In the genomic region with DNA sequence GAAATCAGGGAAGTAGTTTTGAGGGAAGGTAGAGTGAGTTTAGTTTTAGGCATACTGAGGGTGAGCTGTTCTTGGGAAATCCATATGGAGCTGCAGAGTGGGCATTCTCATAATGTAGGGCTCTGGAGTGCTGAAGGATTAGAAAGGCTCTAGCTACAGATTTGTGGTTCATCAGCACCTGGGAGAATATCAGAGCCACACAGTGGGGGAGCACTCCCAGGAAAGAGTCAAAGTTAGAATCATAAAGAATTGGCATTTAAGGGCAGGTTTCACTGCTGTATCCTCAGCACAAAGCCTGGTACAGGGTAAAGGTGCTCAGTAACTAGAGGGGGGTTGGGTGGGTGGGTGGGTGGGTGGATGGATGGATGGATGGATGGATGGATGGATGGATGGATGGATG, we compare ENCODE assay signal across 2 cellular contexts.
TF ChIP-seq lines count a peak whose summit lies in the region.

No MANE protein-coding gene starts in this region.

TF ChIP-seq in GM23338, 12 proteins besides CTCF, POLR2A, EP300 and RAD21 (continued from another document):
- TF ChIP-seq, protein P1, sequence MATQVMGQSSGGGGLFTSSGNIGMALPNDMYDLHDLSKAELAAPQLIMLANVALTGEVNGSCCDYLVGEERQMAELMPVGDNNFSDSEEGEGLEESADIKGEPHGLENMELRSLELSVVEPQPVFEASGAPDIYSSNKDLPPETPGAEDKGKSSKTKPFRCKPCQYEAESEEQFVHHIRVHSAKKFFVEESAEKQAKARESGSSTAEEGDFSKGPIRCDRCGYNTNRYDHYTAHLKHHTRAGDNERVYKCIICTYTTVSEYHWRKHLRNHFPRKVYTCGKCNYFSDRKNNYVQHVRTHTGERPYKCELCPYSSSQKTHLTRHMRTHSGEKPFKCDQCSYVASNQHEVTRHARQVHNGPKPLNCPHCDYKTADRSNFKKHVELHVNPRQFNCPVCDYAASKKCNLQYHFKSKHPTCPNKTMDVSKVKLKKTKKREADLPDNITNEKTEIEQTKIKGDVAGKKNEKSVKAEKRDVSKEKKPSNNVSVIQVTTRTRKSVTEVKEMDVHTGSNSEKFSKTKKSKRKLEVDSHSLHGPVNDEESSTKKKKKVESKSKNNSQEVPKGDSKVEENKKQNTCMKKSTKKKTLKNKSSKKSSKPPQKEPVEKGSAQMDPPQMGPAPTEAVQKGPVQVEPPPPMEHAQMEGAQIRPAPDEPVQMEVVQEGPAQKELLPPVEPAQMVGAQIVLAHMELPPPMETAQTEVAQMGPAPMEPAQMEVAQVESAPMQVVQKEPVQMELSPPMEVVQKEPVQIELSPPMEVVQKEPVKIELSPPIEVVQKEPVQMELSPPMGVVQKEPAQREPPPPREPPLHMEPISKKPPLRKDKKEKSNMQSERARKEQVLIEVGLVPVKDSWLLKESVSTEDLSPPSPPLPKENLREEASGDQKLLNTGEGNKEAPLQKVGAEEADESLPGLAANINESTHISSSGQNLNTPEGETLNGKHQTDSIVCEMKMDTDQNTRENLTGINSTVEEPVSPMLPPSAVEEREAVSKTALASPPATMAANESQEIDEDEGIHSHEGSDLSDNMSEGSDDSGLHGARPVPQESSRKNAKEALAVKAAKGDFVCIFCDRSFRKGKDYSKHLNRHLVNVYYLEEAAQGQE (IDR thresholded peaks at IDR 0.05; ENCODE audit: unreplicated experiment) = no peak
- TF ChIP-seq, protein P2, sequence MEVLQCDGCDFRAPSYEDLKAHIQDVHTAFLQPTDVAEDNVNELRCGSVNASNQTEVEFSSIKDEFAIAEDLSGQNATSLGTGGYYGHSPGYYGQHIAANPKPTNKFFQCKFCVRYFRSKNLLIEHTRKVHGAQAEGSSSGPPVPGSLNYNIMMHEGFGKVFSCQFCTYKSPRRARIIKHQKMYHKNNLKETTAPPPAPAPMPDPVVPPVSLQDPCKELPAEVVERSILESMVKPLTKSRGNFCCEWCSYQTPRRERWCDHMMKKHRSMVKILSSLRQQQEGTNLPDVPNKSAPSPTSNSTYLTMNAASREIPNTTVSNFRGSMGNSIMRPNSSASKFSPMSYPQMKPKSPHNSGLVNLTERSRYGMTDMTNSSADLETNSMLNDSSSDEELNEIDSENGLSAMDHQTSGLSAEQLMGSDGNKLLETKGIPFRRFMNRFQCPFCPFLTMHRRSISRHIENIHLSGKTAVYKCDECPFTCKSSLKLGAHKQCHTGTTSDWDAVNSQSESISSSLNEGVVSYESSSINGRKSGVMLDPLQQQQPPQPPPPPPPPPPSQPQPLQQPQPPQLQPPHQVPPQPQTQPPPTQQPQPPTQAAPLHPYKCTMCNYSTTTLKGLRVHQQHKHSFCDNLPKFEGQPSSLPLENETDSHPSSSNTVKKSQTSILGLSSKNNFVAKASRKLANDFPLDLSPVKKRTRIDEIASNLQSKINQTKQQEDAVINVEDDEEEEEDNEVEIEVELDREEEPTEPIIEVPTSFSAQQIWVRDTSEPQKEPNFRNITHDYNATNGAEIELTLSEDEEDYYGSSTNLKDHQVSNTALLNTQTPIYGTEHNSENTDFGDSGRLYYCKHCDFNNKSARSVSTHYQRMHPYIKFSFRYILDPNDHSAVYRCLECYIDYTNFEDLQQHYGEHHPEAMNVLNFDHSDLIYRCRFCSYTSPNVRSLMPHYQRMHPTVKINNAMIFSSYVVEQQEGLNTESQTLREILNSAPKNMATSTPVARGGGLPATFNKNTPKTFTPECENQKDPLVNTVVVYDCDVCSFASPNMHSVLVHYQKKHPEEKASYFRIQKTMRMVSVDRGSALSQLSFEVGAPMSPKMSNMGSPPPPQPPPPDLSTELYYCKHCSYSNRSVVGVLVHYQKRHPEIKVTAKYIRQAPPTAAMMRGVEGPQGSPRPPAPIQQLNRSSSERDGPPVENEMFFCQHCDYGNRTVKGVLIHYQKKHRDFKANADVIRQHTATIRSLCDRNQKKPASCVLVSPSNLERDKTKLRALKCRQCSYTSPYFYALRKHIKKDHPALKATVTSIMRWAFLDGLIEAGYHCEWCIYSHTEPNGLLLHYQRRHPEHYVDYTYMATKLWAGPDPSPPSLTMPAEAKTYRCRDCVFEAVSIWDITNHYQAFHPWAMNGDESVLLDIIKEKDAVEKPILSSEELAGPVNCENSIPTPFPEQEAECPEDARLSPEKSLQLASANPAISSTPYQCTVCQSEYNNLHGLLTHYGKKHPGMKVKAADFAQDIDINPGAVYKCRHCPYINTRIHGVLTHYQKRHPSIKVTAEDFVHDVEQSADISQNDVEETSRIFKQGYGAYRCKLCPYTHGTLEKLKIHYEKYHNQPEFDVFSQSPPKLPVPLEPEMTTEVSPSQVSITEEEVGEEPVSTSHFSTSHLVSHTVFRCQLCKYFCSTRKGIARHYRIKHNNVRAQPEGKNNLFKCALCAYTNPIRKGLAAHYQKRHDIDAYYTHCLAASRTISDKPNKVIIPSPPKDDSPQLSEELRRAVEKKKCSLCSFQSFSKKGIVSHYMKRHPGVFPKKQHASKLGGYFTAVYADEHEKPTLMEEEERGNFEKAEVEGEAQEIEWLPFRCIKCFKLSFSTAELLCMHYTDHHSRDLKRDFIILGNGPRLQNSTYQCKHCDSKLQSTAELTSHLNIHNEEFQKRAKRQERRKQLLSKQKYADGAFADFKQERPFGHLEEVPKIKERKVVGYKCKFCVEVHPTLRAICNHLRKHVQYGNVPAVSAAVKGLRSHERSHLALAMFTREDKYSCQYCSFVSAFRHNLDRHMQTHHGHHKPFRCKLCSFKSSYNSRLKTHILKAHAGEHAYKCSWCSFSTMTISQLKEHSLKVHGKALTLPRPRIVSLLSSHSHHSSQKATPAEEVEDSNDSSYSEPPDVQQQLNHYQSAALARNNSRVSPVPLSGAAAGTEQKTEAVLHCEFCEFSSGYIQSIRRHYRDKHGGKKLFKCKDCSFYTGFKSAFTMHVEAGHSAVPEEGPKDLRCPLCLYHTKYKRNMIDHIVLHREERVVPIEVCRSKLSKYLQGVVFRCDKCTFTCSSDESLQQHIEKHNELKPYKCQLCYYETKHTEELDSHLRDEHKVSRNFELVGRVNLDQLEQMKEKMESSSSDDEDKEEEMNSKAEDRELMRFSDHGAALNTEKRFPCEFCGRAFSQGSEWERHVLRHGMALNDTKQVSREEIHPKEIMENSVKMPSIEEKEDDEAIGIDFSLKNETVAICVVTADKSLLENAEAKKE (CRISPR knock-in tag; IDR thresholded peaks at IDR 0.05) = no peak
- TF ChIP-seq NANOG (IDR thresholded peaks at IDR 0.05; ENCODE audit: borderline replicate concordance) (no peak), STAT1 (IDR thresholded peaks at IDR 0.05; ENCODE audit: unreplicated experiment) (no peak)
TF ChIP-seq in GM23338: peak in this region for 0.

TF ChIP-seq in WTC11, 78 proteins besides CTCF, POLR2A, EP300 and RAD21:
- TF ChIP-seq, protein P3, sequence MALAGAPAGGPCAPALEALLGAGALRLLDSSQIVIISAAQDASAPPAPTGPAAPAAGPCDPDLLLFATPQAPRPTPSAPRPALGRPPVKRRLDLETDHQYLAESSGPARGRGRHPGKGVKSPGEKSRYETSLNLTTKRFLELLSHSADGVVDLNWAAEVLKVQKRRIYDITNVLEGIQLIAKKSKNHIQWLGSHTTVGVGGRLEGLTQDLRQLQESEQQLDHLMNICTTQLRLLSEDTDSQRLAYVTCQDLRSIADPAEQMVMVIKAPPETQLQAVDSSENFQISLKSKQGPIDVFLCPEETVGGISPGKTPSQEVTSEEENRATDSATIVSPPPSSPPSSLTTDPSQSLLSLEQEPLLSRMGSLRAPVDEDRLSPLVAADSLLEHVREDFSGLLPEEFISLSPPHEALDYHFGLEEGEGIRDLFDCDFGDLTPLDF (CRISPR knock-in tag; IDR thresholded peaks at IDR 0.05) = no peak
- TF ChIP-seq IRF2 (CRISPR knock-in tag; IDR thresholded peaks at IDR 0.05; ENCODE audit: borderline replicate concordance, low read depth) = no peak
- TF ChIP-seq, protein P4, sequence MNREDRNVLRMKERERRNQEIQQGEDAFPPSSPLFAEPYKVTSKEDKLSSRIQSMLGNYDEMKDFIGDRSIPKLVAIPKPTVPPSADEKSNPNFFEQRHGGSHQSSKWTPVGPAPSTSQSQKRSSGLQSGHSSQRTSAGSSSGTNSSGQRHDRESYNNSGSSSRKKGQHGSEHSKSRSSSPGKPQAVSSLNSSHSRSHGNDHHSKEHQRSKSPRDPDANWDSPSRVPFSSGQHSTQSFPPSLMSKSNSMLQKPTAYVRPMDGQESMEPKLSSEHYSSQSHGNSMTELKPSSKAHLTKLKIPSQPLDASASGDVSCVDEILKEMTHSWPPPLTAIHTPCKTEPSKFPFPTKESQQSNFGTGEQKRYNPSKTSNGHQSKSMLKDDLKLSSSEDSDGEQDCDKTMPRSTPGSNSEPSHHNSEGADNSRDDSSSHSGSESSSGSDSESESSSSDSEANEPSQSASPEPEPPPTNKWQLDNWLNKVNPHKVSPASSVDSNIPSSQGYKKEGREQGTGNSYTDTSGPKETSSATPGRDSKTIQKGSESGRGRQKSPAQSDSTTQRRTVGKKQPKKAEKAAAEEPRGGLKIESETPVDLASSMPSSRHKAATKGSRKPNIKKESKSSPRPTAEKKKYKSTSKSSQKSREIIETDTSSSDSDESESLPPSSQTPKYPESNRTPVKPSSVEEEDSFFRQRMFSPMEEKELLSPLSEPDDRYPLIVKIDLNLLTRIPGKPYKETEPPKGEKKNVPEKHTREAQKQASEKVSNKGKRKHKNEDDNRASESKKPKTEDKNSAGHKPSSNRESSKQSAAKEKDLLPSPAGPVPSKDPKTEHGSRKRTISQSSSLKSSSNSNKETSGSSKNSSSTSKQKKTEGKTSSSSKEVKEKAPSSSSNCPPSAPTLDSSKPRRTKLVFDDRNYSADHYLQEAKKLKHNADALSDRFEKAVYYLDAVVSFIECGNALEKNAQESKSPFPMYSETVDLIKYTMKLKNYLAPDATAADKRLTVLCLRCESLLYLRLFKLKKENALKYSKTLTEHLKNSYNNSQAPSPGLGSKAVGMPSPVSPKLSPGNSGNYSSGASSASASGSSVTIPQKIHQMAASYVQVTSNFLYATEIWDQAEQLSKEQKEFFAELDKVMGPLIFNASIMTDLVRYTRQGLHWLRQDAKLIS (CRISPR knock-in tag; IDR thresholded peaks at IDR 0.05; ENCODE audit: borderline replicate concordance) = no peak
- TF ChIP-seq, protein P5, sequence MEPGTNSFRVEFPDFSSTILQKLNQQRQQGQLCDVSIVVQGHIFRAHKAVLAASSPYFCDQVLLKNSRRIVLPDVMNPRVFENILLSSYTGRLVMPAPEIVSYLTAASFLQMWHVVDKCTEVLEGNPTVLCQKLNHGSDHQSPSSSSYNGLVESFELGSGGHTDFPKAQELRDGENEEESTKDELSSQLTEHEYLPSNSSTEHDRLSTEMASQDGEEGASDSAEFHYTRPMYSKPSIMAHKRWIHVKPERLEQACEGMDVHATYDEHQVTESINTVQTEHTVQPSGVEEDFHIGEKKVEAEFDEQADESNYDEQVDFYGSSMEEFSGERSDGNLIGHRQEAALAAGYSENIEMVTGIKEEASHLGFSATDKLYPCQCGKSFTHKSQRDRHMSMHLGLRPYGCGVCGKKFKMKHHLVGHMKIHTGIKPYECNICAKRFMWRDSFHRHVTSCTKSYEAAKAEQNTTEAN (CRISPR knock-in tag; IDR thresholded peaks at IDR 0.05) = no peak
- no peak for TF ChIP-seq FOXP1 (CRISPR knock-in tag; IDR thresholded peaks at IDR 0.05; ENCODE audit: borderline replicate concordance)
- TF ChIP-seq SMAD3 (CRISPR knock-in tag; IDR thresholded peaks at IDR 0.05; ENCODE audit: borderline replicate concordance) = no peak
- TF ChIP-seq NFYB (CRISPR knock-in tag; conservative IDR thresholded peaks at IDR 0.05; ENCODE audit: low read depth) = no peak
- no peak for TF ChIP-seq NR1H2 (CRISPR knock-in tag; IDR thresholded peaks at IDR 0.05)
- TF ChIP-seq, protein P6, sequence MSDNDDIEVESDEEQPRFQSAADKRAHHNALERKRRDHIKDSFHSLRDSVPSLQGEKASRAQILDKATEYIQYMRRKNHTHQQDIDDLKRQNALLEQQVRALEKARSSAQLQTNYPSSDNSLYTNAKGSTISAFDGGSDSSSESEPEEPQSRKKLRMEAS (CRISPR knock-in tag; IDR thresholded peaks at IDR 0.05) = no peak
